Comparison of ENCODE assay signal across 12 cellular contexts in the genomic region with DNA sequence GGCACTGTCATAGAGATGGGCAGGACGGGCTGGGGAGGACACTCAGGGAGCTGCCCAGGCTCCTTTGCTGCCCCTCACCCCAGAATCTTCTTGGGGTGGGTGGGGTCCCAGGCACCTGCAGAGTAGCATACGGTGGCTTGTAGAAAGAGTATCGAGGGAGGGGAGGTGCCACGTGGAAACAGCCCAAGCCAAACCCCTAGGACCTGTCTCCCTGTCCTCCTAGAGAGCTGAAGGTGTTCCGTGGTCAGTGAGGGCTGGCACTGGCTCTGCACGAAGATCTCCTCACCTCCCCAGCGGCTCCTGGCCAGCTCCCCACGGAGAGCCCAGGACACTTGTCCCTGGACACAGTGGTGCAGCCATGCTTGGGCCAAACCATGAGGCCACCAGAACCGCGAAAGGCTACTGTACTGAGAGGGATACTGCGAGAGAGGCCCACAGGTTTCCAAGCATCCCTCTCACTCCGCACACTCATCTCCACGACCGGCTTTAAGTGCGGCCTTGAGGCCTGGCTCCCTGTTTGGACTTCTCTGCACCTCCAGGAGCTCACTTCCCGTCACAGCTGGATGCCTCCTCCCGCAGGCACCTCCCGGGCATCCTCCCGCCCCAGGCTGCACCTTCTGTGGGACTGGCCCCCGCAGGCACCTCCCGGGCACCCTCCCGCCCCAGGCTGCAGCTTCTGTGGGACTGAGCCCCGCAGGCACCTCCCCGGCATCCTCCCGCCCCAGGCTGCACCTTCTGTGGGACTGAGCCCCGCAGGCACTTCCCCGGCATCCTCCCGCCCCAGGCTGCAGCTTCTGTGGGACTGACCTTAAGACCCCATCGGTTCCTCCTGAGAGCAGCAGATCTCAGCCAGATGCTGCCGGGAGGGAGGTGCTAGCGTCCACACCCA. TPM values are rescaled to one million over a fixed set of nuclear protein-coding genes. Genes with fewer than 3 reads are reported as not detected.
A peak's percentile ranks its signal among the peaks of the same experiment; 100 is the strongest.
DNase-seq lines count a peak whose midpoint lies in the region; ATAC-seq and TF ChIP-seq lines count a peak whose summit lies in the region.
"Had no signal": no experiment of that assay in that cellular context is flagged by ENCODE, and none has a peak within 500 bp of the region (broad histone marks: within the 10 kb centered on the region; RNA-seq: fewer than 3 reads in every experiment).

No MANE protein-coding gene starts in this region.

- H3K27me3 Mint-ChIP-seq in activated T-cell treated with anti-CD3 and anti-CD28 coated beads, Interleukin-2, amount 50 U/mL, for 4 hours (ENCODE audit: low read depth): peaks cover 19% of the 10 kb centered on the region

- H3K27ac ChIP-seq in OCI-LY7 (ENCODE audit: low read depth, low read length, poor library complexity, severe bottlenecking) (no peak overlapping the region), fibroblast of lung (ENCODE audit: insufficient read depth, low read length) (no peak overlapping the region), smooth muscle cell (ENCODE audit: low read depth) (no peak overlapping the region)
- H3K27ac ChIP-seq: epithelial cell of prostate, neutrophil, SJSA1 had no signal

- no peaks in the 10 kb centered on the region for H3K9me2 ChIP-seq in OCI-LY7 (ENCODE audit: insufficient read depth, low read length)

- H3K9me3 ChIP-seq in OCI-LY7 (ENCODE audit: low read length): no peaks in the 10 kb centered on the region
- H3K9me3 ChIP-seq in fibroblast of lung (ENCODE audit: control insufficient read depth, insufficient read depth, low read depth, low read length): no peaks in the 10 kb centered on the region
- H3K9me3 ChIP-seq in smooth muscle cell (replicated peaks; ENCODE audit: low read depth): no peaks in the 10 kb centered on the region
- H3K9me3 ChIP-seq: neutrophil, SJSA1 had no signal

- 92% methylated on average over 23 of the region's 31 CpGs for WGBS in smooth muscle cell (ENCODE audit: low lambda C conversion rate)

- no TSS peak for BruUV-seq in OCI-LY7 (replicated peaks; lab: Mats Ljungman, UMichigan)

- H3K4me2 ChIP-seq in OCI-LY7 (ENCODE audit: low read length): peak overlapping the region; percentile 73
- peak overlapping the region; percentile 70 for H3K4me2 ChIP-seq in fibroblast of lung (ENCODE audit: extremely low read depth, insufficient read depth, low read length)
- H3K4me2 ChIP-seq in smooth muscle cell: peak overlapping the region; percentile 96

- H3K4me1 Mint-ChIP-seq in activated T-cell treated with anti-CD3 and anti-CD28 coated beads, Interleukin-2, amount 50 U/mL, for 4 hours (ENCODE audit: low read depth): peaks cover 12% of the 10 kb centered on the region

- H3K9ac ChIP-seq in fibroblast of lung (ENCODE audit: insufficient read depth, low read length) (no peak overlapping the region), smooth muscle cell (ENCODE audit: low read depth) (no peak overlapping the region)

- ATAC-seq in activated T-cell treated with anti-CD3 and anti-CD28 coated beads, Interleukin-2, amount 50 U/mL, for 4 hours: no peak

- intact Hi-C loops in OCI-LY7 (cut with micrococcal nuclease; ENCODE audit: unreplicated experiment): no loop called here

- H3K4me3 ChIP-seq in OCI-LY7 (ENCODE audit: low read depth, low read length, poor library complexity, severe bottlenecking): no peak overlapping the region
- H3K4me3 ChIP-seq in fibroblast of lung (replicated peaks in 1 of 4; ENCODE audit: control extremely low read depth in 1 of 4, insufficient read depth in 1 of 4, low read depth in 3 of 4, low read length in 4 of 4): no peak overlapping the region
- peak overlapping the region; percentile 63 for H3K4me3 ChIP-seq in smooth muscle cell
- H3K4me3 ChIP-seq: SJSA1 had no signal

- H3K27me3 ChIP-seq in fibroblast of lung (ENCODE audit: control insufficient read depth, insufficient read depth, low read length) (no peaks in the 10 kb centered on the region), smooth muscle cell (ENCODE audit: low read depth) (no peaks in the 10 kb centered on the region)

- H3K36me3 ChIP-seq in OCI-LY7 (ENCODE audit: insufficient read depth, low read length) (peaks cover 17% of the 10 kb centered on the region; the same call in 1 of the 2 replicates), fibroblast of lung (ENCODE audit: control insufficient read depth, insufficient read depth, low read length) (peaks cover 2% of the 10 kb centered on the region), smooth muscle cell (ENCODE audit: low read depth) (no peaks in the 10 kb centered on the region)
- H3K36me3 ChIP-seq: neutrophil had no signal

- peaks cover 28% of the 10 kb centered on the region for H3K4me1 ChIP-seq in OCI-LY7 (ENCODE audit: insufficient read depth, low read length, poor library complexity, severe bottlenecking)
- H3K4me1 ChIP-seq in fibroblast of lung (ENCODE audit: control insufficient read depth, extremely low read depth, insufficient read depth, low read length): peaks cover 10% of the 10 kb centered on the region
- peaks cover 13% of the 10 kb centered on the region for H3K4me1 ChIP-seq in smooth muscle cell (ENCODE audit: low read depth)

- peaks cover 5% of the 10 kb centered on the region for H3K36me3 Mint-ChIP-seq in activated T-cell treated with anti-CD3 and anti-CD28 coated beads, Interleukin-2, amount 50 U/mL, for 4 hours (ENCODE audit: insufficient read depth)

- no peaks in the 10 kb centered on the region for H3K9me3 Mint-ChIP-seq in activated T-cell treated with anti-CD3 and anti-CD28 coated beads, Interleukin-2, amount 50 U/mL, for 4 hours

- H4K20me1 ChIP-seq in OCI-LY7 (ENCODE audit: insufficient read depth, low read length) (no peaks in the 10 kb centered on the region), fibroblast of lung (ENCODE audit: control insufficient read depth, extremely low read depth, insufficient read depth, low read length) (no peaks in the 10 kb centered on the region), smooth muscle cell (ENCODE audit: low read depth) (peaks cover 45% of the 10 kb centered on the region)

- TF ChIP-seq CTCF in OCI-LY7 (conservative IDR thresholded peaks at IDR 0.05; ENCODE audit: low read length) (no peak), fibroblast of lung (conservative IDR thresholded peaks at IDR 0.05 in 1 of 2, IDR thresholded peaks at IDR 0.05 in 1 of 2; ENCODE audit: low read depth in 1 of 2, low read length in 2 of 2) (no peak), smooth muscle cell (IDR thresholded peaks at IDR 0.05; ENCODE audit: borderline replicate concordance, insufficient read depth, poor library complexity, severe bottlenecking) (no peak)

- H3K4me3 Mint-ChIP-seq in activated T-cell treated with anti-CD3 and anti-CD28 coated beads, Interleukin-2, amount 50 U/mL, for 4 hours: peak overlapping the region; percentile 66

- H3K79me2 ChIP-seq in OCI-LY7 (ENCODE audit: insufficient read depth, low read depth, low read length) (peaks cover 27% of the 10 kb centered on the region), fibroblast of lung (ENCODE audit: control insufficient read depth, insufficient read depth, low read length) (peaks cover 21% of the 10 kb centered on the region), smooth muscle cell (ENCODE audit: low read depth) (peaks cover 26% of the 10 kb centered on the region)

- POLR2A ChIA-PET in OCI-LY7 (lab: Charles Lee): interaction anchor here (0.7 kb wide), 2 partner anchors 12 to 236 kb away, joined by 3 read pairs; a partner anchor contains a TSS

- CTCF ChIA-PET in OCI-LY7 (lab: Charles Lee; ENCODE audit: unreplicated experiment): no interaction called here

- H2AFZ ChIP-seq in OCI-LY7 (ENCODE audit: low read length) (no peak overlapping the region), fibroblast of lung (ENCODE audit: low read length) (no peak overlapping the region), smooth muscle cell (ENCODE audit: low read depth) (no peak overlapping the region)

- DNase-seq in activated T-cell treated with anti-CD3 and anti-CD28 coated beads, Interleukin-2, amount 50 U/mL, for 4 hours: no peak
- DNase-seq in activated T-cell treated with anti-CD3 and anti-CD28 coated beads, Interleukin-2, amount 50 U/mL, for 1 hour: no peak
- DNase-seq in OCI-LY7 (ENCODE audit: low spot score) (no peak), fibroblast of lung (ENCODE audit: low read depth in 2 of 2) (no peak), smooth muscle cell (lab: John Stamatoyannopoulos, UW; ENCODE audit: unreplicated experiment) (no peak), GM03348 (ENCODE audit: low spot score) (no peak), GDM1 (lab: John Stamatoyannopoulos, UW) (no peak), DMS153 (lab: John Stamatoyannopoulos, UW) (no peak)

- peaks cover 18% of the 10 kb centered on the region for H3F3A ChIP-seq in smooth muscle cell (ENCODE audit: low read depth)

RNA-seq across cellular contexts. Expression of a gene that starts 2.0 kb away (rescaled TPM):
- total RNA-seq in activated T-cell treated with anti-CD3 and anti-CD28 coated beads, Interleukin-2, amount 50 U/mL, for 4 hours: 10 to 100 TPM; 42.9 to 50.9 (median 43.4) TPM
- 16.9 and 22.7 TPM in 2 replicates for total RNA-seq in OCI-LY7 (2014; rRNA removed; shearing (Covaris generic))
- total RNA-seq in OCI-LY7 (2022) (30.1 and 33.6 TPM in 2 replicates), fibroblast of lung (18.0 and 20.6 TPM in 2 replicates), smooth muscle cell (13.7 and 15.3 TPM in 2 replicates)
- polyA plus RNA-seq in fibroblast of lung (11.0 and 11.3 TPM in 2 replicates), smooth muscle cell (30.3 and 39.0 TPM in 2 replicates)
- polyA plus RNA-seq in fibroblast of lung (2012): 12.8 and 13.4 TPM in 2 replicates
- 18.5 and 20.1 TPM in 2 replicates for polyA minus RNA-seq in fibroblast of lung (ENCODE audit: low replicate concordance)

RNA-seq across cellular contexts. Expression of a gene that starts 7.6 kb away (rescaled TPM):
- total RNA-seq in activated T-cell treated with anti-CD3 and anti-CD28 coated beads, Interleukin-2, amount 50 U/mL, for 4 hours: 100 to 1,000 TPM; 192 to 199 (median 194) TPM
- 211 and 239 TPM in 2 replicates for total RNA-seq in OCI-LY7 (2014; rRNA removed; shearing (Covaris generic))
- total RNA-seq in OCI-LY7 (2022) (165 and 173 TPM in 2 replicates), fibroblast of lung (73.7 and 102 TPM in 2 replicates), smooth muscle cell (144 and 157 TPM in 2 replicates)
- polyA plus RNA-seq in fibroblast of lung (34.2 and 56.8 TPM in 2 replicates), smooth muscle cell (213 and 339 TPM in 2 replicates)
- polyA plus RNA-seq in fibroblast of lung (2012): 52.2 and 74.6 TPM in 2 replicates
- 85.0 and 116 TPM in 2 replicates for polyA minus RNA-seq in fibroblast of lung (ENCODE audit: low replicate concordance)

RNA-seq across cellular contexts. Expression of a gene that starts 11.5 kb away (rescaled TPM):
- total RNA-seq in activated T-cell treated with anti-CD3 and anti-CD28 coated beads, Interleukin-2, amount 50 U/mL, for 4 hours: 10 to 100 TPM; 41.1 to 47.2 (median 46.3) TPM
- 43.3 and 49.1 TPM in 2 replicates for total RNA-seq in OCI-LY7 (2014; rRNA removed; shearing (Covaris generic))
- total RNA-seq in OCI-LY7 (2022): 57.6 and 69.3 TPM in 2 replicates
- total RNA-seq in fibroblast of lung: 14.9 and 18.7 TPM in 2 replicates
- 3.3 and 4.4 TPM in 2 replicates for polyA plus RNA-seq in fibroblast of lung
- polyA plus RNA-seq in fibroblast of lung (2012): 10.1 and 17.6 TPM in 2 replicates
- polyA minus RNA-seq in fibroblast of lung (ENCODE audit: low replicate concordance): 39.3 and 50.8 TPM in 2 replicates
- 9.5 and 19.9 TPM in 2 replicates for total RNA-seq in smooth muscle cell
- 10.1 and 27.9 TPM in 2 replicates for polyA plus RNA-seq in smooth muscle cell

RNA-seq across cellular contexts. Expression of a gene that starts 17.5 kb away (rescaled TPM):
- not detected for total RNA-seq in activated T-cell treated with anti-CD3 and anti-CD28 coated beads, Interleukin-2, amount 50 U/mL, for 4 hours
- total RNA-seq in OCI-LY7 (2014; rRNA removed; shearing (Covaris generic)): 0.19 TPM in 1 of 2 replicates, not detected in the other
- not detected in 2 replicates for total RNA-seq in OCI-LY7 (2022)
- not detected in 2 replicates for total RNA-seq in fibroblast of lung
- polyA plus RNA-seq in fibroblast of lung: not detected in 2 replicates
- polyA plus RNA-seq in fibroblast of lung (2012): 0.06 TPM in 1 of 2 replicates, not detected in the other
- not detected in 2 replicates for polyA minus RNA-seq in fibroblast of lung (ENCODE audit: low replicate concordance)
- not detected in 2 replicates for total RNA-seq in smooth muscle cell
- polyA plus RNA-seq in smooth muscle cell: 0.82 TPM in 1 of 2 replicates, not detected in the other
- total RNA-seq: bronchial epithelial cell, SJSA1 had no signal

RNA-seq across cellular contexts. Expression of a gene that starts 18.3 kb away (rescaled TPM):
- 10 to 100 TPM; 23.5 to 25.8 (median 25.7) TPM for total RNA-seq in activated T-cell treated with anti-CD3 and anti-CD28 coated beads, Interleukin-2, amount 50 U/mL, for 4 hours
- 70.1 and 70.4 TPM in 2 replicates for total RNA-seq in OCI-LY7 (2014; rRNA removed; shearing (Covaris generic))
- total RNA-seq in OCI-LY7 (2022): 104 and 108 TPM in 2 replicates
- 31.6 and 65.6 TPM in 2 replicates for total RNA-seq in fibroblast of lung
- polyA plus RNA-seq in fibroblast of lung: 46.0 and 61.1 TPM in 2 replicates
- polyA plus RNA-seq in fibroblast of lung (2012): 57.9 and 83.5 TPM in 2 replicates
- 66.2 and 129 TPM in 2 replicates for polyA minus RNA-seq in fibroblast of lung (ENCODE audit: low replicate concordance)
- total RNA-seq in smooth muscle cell: 10.3 and 11.4 TPM in 2 replicates
- 27.9 and 50.6 TPM in 2 replicates for polyA plus RNA-seq in smooth muscle cell
